Comparison of ENCODE assay signal across 7 cellular contexts in the genomic region with DNA sequence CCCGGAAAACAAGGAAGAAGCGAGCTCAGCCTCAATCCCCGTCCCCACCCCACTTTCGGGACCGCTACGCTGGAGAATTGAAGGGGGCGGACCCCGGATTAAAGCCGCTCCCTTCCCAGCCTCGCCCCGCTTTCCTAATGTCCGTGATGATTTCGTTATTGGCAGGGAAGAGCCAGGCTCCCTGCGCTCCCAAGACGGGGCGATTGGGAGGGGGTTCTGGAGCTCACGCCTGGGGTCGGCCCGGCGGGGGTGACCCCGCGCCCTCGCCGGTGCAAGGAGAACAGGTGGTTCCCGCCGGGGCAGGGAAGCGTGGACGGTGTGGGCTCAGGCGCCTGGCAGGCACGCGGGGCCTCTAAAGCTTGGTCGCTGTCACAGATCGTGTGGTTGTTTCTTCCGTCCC.
DNase-seq lines count a peak whose midpoint lies in the region; ATAC-seq and TF ChIP-seq lines count a peak whose summit lies in the region.
"Not testable (repeated sequence)": the region's sequence is repeated elsewhere in the genome, so short reads cannot be mapped to it uniquely, and the experiment has no call there.

No MANE protein-coding gene starts in this region.

- not testable (repeated sequence) for H3K4me3 ChIP-seq in RWPE2 (ENCODE audit: severe bottlenecking); mucosa of descending colon; sigmoid colon

- in situ Hi-C loops in Caki2 (cut with HindIII; ENCODE audit: low pct_unique_long_range_greater_than_20kb, low sequenced_read_pairs): not testable (repeated sequence)

- not testable (repeated sequence) for H3K36me3 ChIP-seq in RWPE2 (ENCODE audit: low read depth); mucosa of descending colon (ENCODE audit: low read depth); sigmoid colon

- H3K27ac ChIP-seq in RWPE2 (ENCODE audit: poor library complexity, severe bottlenecking); sigmoid colon: not testable (repeated sequence)

- intact Hi-C loops in cardiac septum (cut with DNase I); mucosa of descending colon (cut with DNase I, micrococcal nuclease); sigmoid colon (cut with DNase I): not testable (repeated sequence)

- not testable (repeated sequence) for H3K4me1 ChIP-seq in RWPE2 (ENCODE audit: insufficient read depth, poor library complexity, severe bottlenecking); mucosa of descending colon (ENCODE audit: low read depth); sigmoid colon

- not testable (repeated sequence) for TF ChIP-seq EP300 in sigmoid colon (IDR thresholded peaks at IDR 0.05)

- not testable (repeated sequence) for H3K36me3 Mint-ChIP-seq in chondrocyte (ENCODE audit: low read depth)

- TF ChIP-seq POLR2A in sigmoid colon (IDR thresholded peaks at IDR 0.05): not testable (repeated sequence)

- peak; percentile 0 for DNase-seq in Caki2 (ENCODE audit: low read depth)
- peak; percentile 67 for DNase-seq in RWPE2 (ENCODE audit: low spot score)
- peak; percentile 97 for DNase-seq in chondrocyte (ENCODE audit: low spot score)
- peak; percentile 67 for DNase-seq in cardiac septum (ENCODE audit: low spot score)
- peak; percentile 44 for DNase-seq in left lobe of liver (ENCODE audit: low spot score)
- DNase-seq in mucosa of descending colon: peak in 2 of 3 donors; percentile 17 to 72
- DNase-seq in sigmoid colon: peak; percentile 60

- H3K27me3 ChIP-seq in RWPE2 (ENCODE audit: insufficient read depth, poor library complexity, severe bottlenecking): not testable (repeated sequence)
- peaks cover 0 to 16% (median 3%) of the 10 kb centered on the region in 3 donors for H3K27me3 ChIP-seq in sigmoid colon

- not testable (repeated sequence) for H3K27ac Mint-ChIP-seq in chondrocyte (ENCODE audit: unreplicated experiment)

- not testable (repeated sequence) for TF ChIP-seq CTCF in RWPE2 (IDR thresholded peaks at IDR 0.05; ENCODE audit: poor library complexity, severe bottlenecking); chondrocyte (IDR thresholded peaks at IDR 0.05); mucosa of descending colon (IDR thresholded peaks at IDR 0.05); sigmoid colon (IDR thresholded peaks at IDR 0.05)

- not testable (repeated sequence) for H3K4me1 Mint-ChIP-seq in chondrocyte (ENCODE audit: low read depth)

- H3K27me3 Mint-ChIP-seq in chondrocyte (ENCODE audit: low read depth): not testable (repeated sequence)

- not testable (repeated sequence) for H3K9me3 ChIP-seq in RWPE2 (ENCODE audit: severe bottlenecking); sigmoid colon
- H3K9me3 ChIP-seq in mucosa of descending colon: peaks cover 32% of the 10 kb centered on the region

- not testable (repeated sequence) for H3K4me3 Mint-ChIP-seq in chondrocyte (ENCODE audit: unreplicated experiment)

- not testable (repeated sequence) for ATAC-seq in RWPE2 (ENCODE audit: low read depth); left lobe of liver
- ATAC-seq in mucosa of descending colon: peak; percentile 2

- not testable (repeated sequence) for H3K9me3 Mint-ChIP-seq in chondrocyte (ENCODE audit: low read depth)

- WGBS in sigmoid colon, 2 donors: 77 to 90% methylated on average over 34 of the region's 34 CpGs

Comparison
In these comparisons a context has a peak if more than half of its experiments do, and no peak if none do; other contexts are left out.
1. DNase-seq: peak in every context shown above with its lines; median percentile 97 in chondrocyte; 67 in RWPE2; 67 in cardiac septum; 60 in sigmoid colon; 44 in mucosa of descending colon; 44 in left lobe of liver; 0 in Caki2.